Comparison of ENCODE assay signal across 8 cellular contexts in genomic region chr16:46690281-46691178, GRCh38. TPM values are rescaled to one million over a fixed set of nuclear protein-coding genes. Genes with fewer than 3 reads are reported as not detected.
DNase-seq lines count a peak whose midpoint lies in the region; ATAC-seq and TF ChIP-seq lines count a peak whose summit lies in the region.

No MANE protein-coding gene starts in this region.

- TF ChIP-seq EP300 in ovary (IDR thresholded peaks at IDR 0.05), result no peak

- peaks cover 26% of the 10 kb centered on the region for H3F3A ChIP-seq in DOHH2 (ENCODE audit: control insufficient read depth, insufficient read depth)

- TF ChIP-seq CTCF in DOHH2 (IDR thresholded peaks at IDR 0.05; ENCODE audit: low read depth, low read length, poor library complexity, severe bottlenecking), result no peak
- TF ChIP-seq CTCF in epithelial cell of proximal tubule (conservative IDR thresholded peaks at IDR 0.05; ENCODE audit: low read depth, low read length), result no peak
- TF ChIP-seq CTCF in ovary (IDR thresholded peaks at IDR 0.05), result no peak
- TF ChIP-seq CTCF in nephron progenitor cell (IDR thresholded peaks at IDR 0.05), result no peak

- H3K4me2 ChIP-seq in DOHH2 (ENCODE audit: low read length), result peak overlapping the region; percentile 83

- peaks cover 44% of the 10 kb centered on the region for H3K4me1 Mint-ChIP-seq in nephron progenitor cell

- no peaks in the 10 kb centered on the region for H3K27me3 Mint-ChIP-seq in nephron progenitor cell (ENCODE audit: low read depth, poor library complexity)

- H3K27ac ChIP-seq in DOHH2 (ENCODE audit: low read depth, low read length), result peak overlapping the region; percentile 87
- H3K27ac ChIP-seq in ovary, result no peak overlapping the region

- peaks cover 29% of the 10 kb centered on the region for H3K36me3 Mint-ChIP-seq in nephron progenitor cell (ENCODE audit: low read depth)

- H3K9me2 ChIP-seq in DOHH2 (replicated peaks; ENCODE audit: control insufficient read depth, low read length), result no peaks in the 10 kb centered on the region

- H3K4me3 ChIP-seq in DOHH2 (ENCODE audit: low read length), result peak overlapping the region; percentile 95
- H3K4me3 ChIP-seq in epithelial cell of proximal tubule (ENCODE audit: low read depth, low read length), result peak overlapping the region; percentile 91
- H3K4me3 ChIP-seq in ovary, result peak overlapping the region; percentile 60

- DNase-seq in NCI-H69 (lab: John Stamatoyannopoulos, UW) (peak; percentile 4), epithelial cell of proximal tubule (ENCODE audit: low read depth) (no peak), ovary (no peak), NCI-H187 treated with DMSO at 0.1 percent for 48 hours (lab: John Stamatoyannopoulos, UW) (no peak), nephron progenitor cell (no peak)

- peaks cover 86% of the 10 kb centered on the region for H3K79me2 ChIP-seq in DOHH2 (ENCODE audit: control insufficient read depth, low read length)

- H3K36me3 ChIP-seq in DOHH2 (ENCODE audit: control insufficient read depth, low read length) (peaks cover 57% of the 10 kb centered on the region), ovary (no peaks in the 10 kb centered on the region)

- H3K27ac Mint-ChIP-seq in nephron progenitor cell, result no peak overlapping the region

- no peaks in the 10 kb centered on the region for H3K27me3 ChIP-seq in DOHH2 (ENCODE audit: control insufficient read depth, low read length)
- no peaks in the 10 kb centered on the region for H3K27me3 ChIP-seq in ovary

- H3K9me3 Mint-ChIP-seq in nephron progenitor cell, result no peaks in the 10 kb centered on the region

- peaks cover 43% of the 10 kb centered on the region for H4K20me1 ChIP-seq in DOHH2 (ENCODE audit: control insufficient read depth, insufficient read depth, low read depth, low read length)

- no peak for ATAC-seq in GM21526 (IDR thresholded peaks at IDR 0.05; ENCODE audit: low FRiP score, unreplicated experiment)
- ATAC-seq in GM18517 (IDR thresholded peaks at IDR 0.05; ENCODE audit: unreplicated experiment), result no peak

- H3K4me1 ChIP-seq in DOHH2 (ENCODE audit: control insufficient read depth, low read length) (peaks cover 46% of the 10 kb centered on the region), ovary (ENCODE audit: insufficient read depth) (peaks cover 6% of the 10 kb centered on the region)

- WGBS in ovary, 3 donors, result 7 to 9% (median 8%) methylated on average over 21 of the region's 21 CpGs

- intact Hi-C loops in ovary (cut with DNase I), result no loop called here

- no peak for TF ChIP-seq POLR2A in ovary (IDR thresholded peaks at IDR 0.05)

- H3K9me3 ChIP-seq in DOHH2 (ENCODE audit: control insufficient read depth, insufficient read depth, low read length) (no peaks in the 10 kb centered on the region), ovary (no peaks in the 10 kb centered on the region)

- no peak overlapping the region for H3K4me3 Mint-ChIP-seq in nephron progenitor cell

RNA-seq across cellular contexts. Expression of gene ORC6, which starts 1.1 kb away (rescaled TPM):
- total RNA-seq in epithelial cell of proximal tubule (34.1 and 47.6 TPM in 2 replicates), ovary (1 to 10 TPM in 4 of 7 donors, under 1 TPM in 3; 0.50 to 2.2 (median 1.6) TPM)
- polyA plus RNA-seq in ovary, result 1 to 10 TPM; 1.5 to 2.2 TPM

RNA-seq across cellular contexts. Expression of gene VPS35, which starts 1.6 kb away (rescaled TPM):
- total RNA-seq in epithelial cell of proximal tubule (112 and 131 TPM in 2 replicates), ovary (10 to 100 TPM; 29.2 to 92.0 (median 75.7) TPM)
- 10 to 100 TPM; 27.6 to 67.5 TPM for polyA plus RNA-seq in ovary

RNA-seq across cellular contexts. Expression of gene MYLK3, which starts 57.6 kb away (rescaled TPM):
- total RNA-seq in epithelial cell of proximal tubule (0.07 TPM in 1 of 2 replicates, not detected in the other), ovary (1 to 10 TPM in 2 of 7 donors, under 1 TPM in 5; 0.24 to 2.0 (median 0.79) TPM)
- polyA plus RNA-seq in ovary, result under 1 TPM; 0.25 to 0.60 TPM

Comparison
In these comparisons a context has a peak if more than half of its experiments do, and no peak if none do; other contexts are left out.
1. RNA of gene ORC6, which starts 1.1 kb away (total RNA-seq): 34.1 to 47.6 TPM in epithelial cell of proximal tubule; 0.50 to 2.2 TPM in ovary; every median in the first group is over 10 times any median in the second.
2. Peak in every context shown above with its lines, with median percentiles within 50 percentile points of each other: H3K4me3 ChIP-seq.